7 cellular contexts compared by ENCODE assay signal in the genomic region with DNA sequence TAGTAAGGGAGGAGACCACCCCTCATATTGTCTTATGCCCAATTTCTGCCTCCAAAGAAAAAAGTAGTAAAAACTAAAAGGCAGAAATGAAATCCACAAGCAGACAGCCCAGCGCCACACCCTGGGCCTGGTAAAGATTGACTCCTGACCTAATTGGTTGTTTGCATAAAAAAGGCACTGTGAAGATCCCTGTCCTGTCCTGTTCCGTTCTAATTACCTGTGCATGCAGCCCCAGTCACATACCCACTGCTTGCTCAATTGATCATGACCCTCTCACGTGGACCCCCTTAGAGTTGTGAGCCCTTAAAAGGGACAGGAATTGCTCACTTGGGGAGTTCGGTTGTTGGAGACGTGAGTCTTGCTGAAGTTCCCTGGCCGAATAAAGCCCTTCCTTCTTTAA. TPM values are rescaled to one million over a fixed set of nuclear protein-coding genes. Genes with fewer than 3 reads are reported as not detected.
DNase-seq lines count a peak whose midpoint lies in the region; ATAC-seq and TF ChIP-seq lines count a peak whose summit lies in the region.
"Not testable (repeated sequence)": the region's sequence is repeated elsewhere in the genome, so short reads cannot be mapped to it uniquely, and the experiment has no call there.

No MANE protein-coding gene starts in this region.

- CTCF ChIA-PET in CD8-positive, alpha-beta memory T cell (lab: Charles Lee), result interaction anchor here (2.0 to 2.9 kb wide), 2 partner anchors 13 to 94 kb away, joined by 6 to 12 read pairs; partner anchors contain the start of gene GZF1
- CTCF ChIA-PET in activated CD8-positive, alpha-beta memory T cell treated with anti-CD3 and anti-CD28 coated beads, Interleukin-2, amount 10 ng/mL, durations not matched to agents 7 days and 5 days (lab: Charles Lee), result interaction anchor here (1.2 to 4.8 kb wide), 3 partner anchors 71 to 298 kb away, joined by 3 to 47 read pairs (median 21); partner anchors contain the start of gene NAPB

- H3K4me3 Mint-ChIP-seq in CD8-positive, alpha-beta memory T cell, result peak overlapping the region in 2 of 7 donors; percentile 28 to 94
- H3K4me3 Mint-ChIP-seq in activated CD8-positive, alpha-beta memory T cell treated with anti-CD3 and anti-CD28 coated beads, Interleukin-2, amount 10 ng/mL, durations not matched to agents 7 days and 5 days, result not testable (repeated sequence)
- H3K4me3 Mint-ChIP-seq in glutamatergic neuron (ENCODE audit: unreplicated experiment), result peak overlapping the region; percentile 58

- intact Hi-C loops in ascending aorta (cut with DNase I) (loop anchor here (10.0 kb wide), 1 partner anchor 554 kb away; no protein-coding TSS in a partner anchor), psoas muscle (cut with DNase I) (loop anchor here (5.0 to 10.0 kb wide), 3 partner anchors 256 to 1014 kb away; partner anchors contain the start of genes CST9 (in 2 of the 2) and THBD (in 1 of the 2))

- not testable (repeated sequence) for H3K9me3 ChIP-seq in CD8-positive, alpha-beta memory T cell (ENCODE audit: low read length); SJCRH30 (replicated peaks); ascending aorta; muscle layer of duodenum (ENCODE audit: control insufficient read depth in 1 of 2, low read length in 2 of 2); psoas muscle

- peak overlapping the region; percentile 67 to 100 (median 86) for H3K27ac Mint-ChIP-seq in CD8-positive, alpha-beta memory T cell
- peak overlapping the region; percentile 99 for H3K27ac Mint-ChIP-seq in activated CD8-positive, alpha-beta memory T cell treated with anti-CD3 and anti-CD28 coated beads, Interleukin-2, amount 10 ng/mL, durations not matched to agents 7 days and 5 days
- H3K27ac Mint-ChIP-seq in glutamatergic neuron (ENCODE audit: unreplicated experiment), result not testable (repeated sequence)

- not testable (repeated sequence) for H3K4me3 ChIP-seq in CD8-positive, alpha-beta memory T cell (ENCODE audit: low read length); SJCRH30; ascending aorta; muscle layer of duodenum (ENCODE audit: low read depth in 1 of 2, low read length in 2 of 2); psoas muscle

- TF ChIP-seq CTCF in ascending aorta (IDR thresholded peaks at IDR 0.05); glutamatergic neuron (IDR thresholded peaks at IDR 0.05; ENCODE audit: partially characterized antibody, unreplicated experiment); psoas muscle (IDR thresholded peaks at IDR 0.05): not testable (repeated sequence)

- not testable (repeated sequence) for ATAC-seq in activated CD8-positive, alpha-beta memory T cell treated with anti-CD3 and anti-CD28 coated beads, Interleukin-2, amount 10 ng/mL, durations not matched to agents 7 days and 5 days; psoas muscle

- POLR2A ChIA-PET in CD8-positive, alpha-beta memory T cell (lab: Charles Lee), result not testable (repeated sequence)

- H3K36me3 ChIP-seq in CD8-positive, alpha-beta memory T cell (ENCODE audit: insufficient read depth, low read length); SJCRH30; ascending aorta; muscle layer of duodenum (ENCODE audit: control insufficient read depth in 1 of 2, insufficient read depth in 2 of 2, low read length in 2 of 2); psoas muscle (ENCODE audit: insufficient read depth in 1 of 2, low read depth in 1 of 2): not testable (repeated sequence)

- not testable (repeated sequence) for H3K9me3 Mint-ChIP-seq in CD8-positive, alpha-beta memory T cell; activated CD8-positive, alpha-beta memory T cell treated with anti-CD3 and anti-CD28 coated beads, Interleukin-2, amount 10 ng/mL, durations not matched to agents 7 days and 5 days (ENCODE audit: low read depth)
- peaks cover 15% of the 10 kb centered on the region for H3K9me3 Mint-ChIP-seq in glutamatergic neuron (ENCODE audit: unreplicated experiment)

- not testable (repeated sequence) for H3K27me3 ChIP-seq in CD8-positive, alpha-beta memory T cell (ENCODE audit: insufficient read depth, low read length, poor library complexity, severe bottlenecking); SJCRH30; ascending aorta; muscle layer of duodenum (ENCODE audit: low read depth, low read length); psoas muscle (ENCODE audit: insufficient read depth in 3 of 3, low read length in 2 of 3)

- peaks cover 0 to 13% (median 0%) of the 10 kb centered on the region in 3 donors for H3K36me3 Mint-ChIP-seq in CD8-positive, alpha-beta memory T cell
- H3K36me3 Mint-ChIP-seq in activated CD8-positive, alpha-beta memory T cell treated with anti-CD3 and anti-CD28 coated beads, Interleukin-2, amount 10 ng/mL, durations not matched to agents 7 days and 5 days; glutamatergic neuron (ENCODE audit: unreplicated experiment): not testable (repeated sequence)

- not testable (repeated sequence) for H3K27me3 Mint-ChIP-seq in CD8-positive, alpha-beta memory T cell; activated CD8-positive, alpha-beta memory T cell treated with anti-CD3 and anti-CD28 coated beads, Interleukin-2, amount 10 ng/mL, durations not matched to agents 7 days and 5 days; glutamatergic neuron (ENCODE audit: unreplicated experiment)

- DNase-seq in CD8-positive, alpha-beta memory T cell; SJCRH30; activated CD8-positive, alpha-beta memory T cell treated with anti-CD3 and anti-CD28 coated beads, Interleukin-2, amount 10 ng/mL, durations not matched to agents 7 days and 5 days; ascending aorta (ENCODE audit: low spot score in 2 of 2); glutamatergic neuron; psoas muscle: not testable (repeated sequence)

- H3K4me1 Mint-ChIP-seq in CD8-positive, alpha-beta memory T cell, result peaks cover 22 to 24% (median 23%) of the 10 kb centered on the region in 3 donors
- peaks cover 35% of the 10 kb centered on the region for H3K4me1 Mint-ChIP-seq in activated CD8-positive, alpha-beta memory T cell treated with anti-CD3 and anti-CD28 coated beads, Interleukin-2, amount 10 ng/mL, durations not matched to agents 7 days and 5 days
- H3K4me1 Mint-ChIP-seq in glutamatergic neuron (ENCODE audit: low read depth, unreplicated experiment), result not testable (repeated sequence)

- 92 to 94% (median 92%) methylated on average over 6 of the region's 6 CpGs for WGBS in psoas muscle, 3 donors

- peak overlapping the region; percentile 100 for H3K27ac ChIP-seq in CD8-positive, alpha-beta memory T cell (ENCODE audit: low read depth, low read length)
- H3K27ac ChIP-seq in SJCRH30, result peak overlapping the region; percentile 96
- peak overlapping the region; percentile 99 to 100 for H3K27ac ChIP-seq in ascending aorta
- peak overlapping the region; percentile 98 for H3K27ac ChIP-seq in muscle layer of duodenum (ENCODE audit: low read length)
- peak overlapping the region; percentile 99 for H3K27ac ChIP-seq in psoas muscle

- peaks cover 21% of the 10 kb centered on the region for H3K4me1 ChIP-seq in CD8-positive, alpha-beta memory T cell (ENCODE audit: insufficient read depth, low read length)
- H3K4me1 ChIP-seq in SJCRH30, result not testable (repeated sequence)
- H3K4me1 ChIP-seq in ascending aorta (peaks cover 3 to 18% of the 10 kb centered on the region in 2 donors), muscle layer of duodenum (ENCODE audit: control insufficient read depth in 1 of 2, insufficient read depth in 2 of 2, low read length in 2 of 2) (peaks cover 16 to 18% of the 10 kb centered on the region in 2 donors), psoas muscle (peaks cover 13% of the 10 kb centered on the region)

RNA-seq across cellular contexts. Expression of gene NXT1, which starts 2.1 kb away (rescaled TPM):
- total RNA-seq in CD8-positive, alpha-beta memory T cell, result 10 to 100 TPM; 48.9 to 52.9 TPM
- 65.0 TPM for polyA plus RNA-seq in CD8-positive, alpha-beta memory T cell
- total RNA-seq in SJCRH30 (2014; rRNA removed; shearing (Covaris generic)), result 85.9 and 90.7 TPM in 2 replicates
- total RNA-seq in activated CD8-positive, alpha-beta memory T cell treated with anti-CD3 and anti-CD28 coated beads, Interleukin-2, amount 10 ng/mL, durations not matched to agents 7 days and 5 days, result 10 to 100 TPM; 34.0 to 48.3 TPM
- total RNA-seq in ascending aorta, result 50.0 TPM
- total RNA-seq in glutamatergic neuron (ENCODE audit: unreplicated experiment), result 12.6 TPM
- 10 to 100 TPM in 3 of 4 donors, 1 to 10 TPM in 1; 6.7 to 18.9 (median 11.1) TPM for total RNA-seq in psoas muscle
- 10 to 100 TPM in 2 of 3 donors, 1 to 10 TPM in 1; 8.9 to 29.9 (median 11.4) TPM for polyA plus RNA-seq in psoas muscle

RNA-seq across cellular contexts. Expression of gene GZF1, which starts 13.5 kb away (rescaled TPM):
- total RNA-seq in CD8-positive, alpha-beta memory T cell, result 10 to 100 TPM; 11.9 to 12.5 TPM
- 3.8 TPM for polyA plus RNA-seq in CD8-positive, alpha-beta memory T cell
- 31.8 and 32.2 TPM in 2 replicates for total RNA-seq in SJCRH30 (2014; rRNA removed; shearing (Covaris generic))
- total RNA-seq in activated CD8-positive, alpha-beta memory T cell treated with anti-CD3 and anti-CD28 coated beads, Interleukin-2, amount 10 ng/mL, durations not matched to agents 7 days and 5 days, result 10 to 100 TPM; 10.2 to 14.4 TPM
- 54.8 TPM for total RNA-seq in ascending aorta
- total RNA-seq in glutamatergic neuron (ENCODE audit: unreplicated experiment), result 28.3 TPM
- 10 to 100 TPM in 3 of 4 donors, 1 to 10 TPM in 1; 9.7 to 20.7 (median 11.9) TPM for total RNA-seq in psoas muscle
- 10 to 100 TPM in 1 of 3 donors, 1 to 10 TPM in 2; 5.3 to 10.5 (median 6.8) TPM for polyA plus RNA-seq in psoas muscle
